ENCODE assay signal across 17 cellular contexts in genomic region chr15:63880019-63880418, GRCh38. TPM values are rescaled to one million over a fixed set of nuclear protein-coding genes. Genes with fewer than 3 reads are reported as not detected.
DNase-seq lines count a peak whose midpoint lies in the region; TF ChIP-seq lines count a peak whose summit lies in the region.
"Had no signal": no experiment of that assay in that cellular context is flagged by ENCODE, and none has a peak within 500 bp of the region (broad histone marks: within the 10 kb centered on the region; RNA-seq: fewer than 3 reads in every experiment).

No MANE protein-coding gene starts in this region.

- H3K4me2 ChIP-seq in BLaER1 (peak overlapping the region; percentile 68), OCI-LY3 (ENCODE audit: low read length) (peak overlapping the region; percentile 60; the same call in 1 of the 2 replicates)

- H3K4me1 ChIP-seq in BLaER1 (peaks cover 53% of the 10 kb centered on the region), OCI-LY3 (ENCODE audit: low read length) (peaks cover 59% of the 10 kb centered on the region), skeletal muscle tissue (ENCODE audit: control insufficient read depth in 3 of 3, insufficient read depth in 3 of 3, low read length in 3 of 3) (peaks cover 29 to 37% (median 31%) of the 10 kb centered on the region in 3 donors)
- H3K4me1 ChIP-seq: HAP-1 had no signal

- no peak overlapping the region for H3K9ac ChIP-seq in BLaER1
- no peak overlapping the region for H3K9ac ChIP-seq in OCI-LY3 (ENCODE audit: low read length)
- no peak overlapping the region for H3K9ac ChIP-seq in skeletal muscle tissue (ENCODE audit: low read depth in 1 of 3, low read length in 3 of 3)
- H3K9ac ChIP-seq: GM23248 had no signal

- H3K79me2 ChIP-seq in OCI-LY3 (ENCODE audit: low read length) = no peaks in the 10 kb centered on the region

- H4K20me1 ChIP-seq in BLaER1 (no peaks in the 10 kb centered on the region), OCI-LY3 (ENCODE audit: insufficient read depth, low read length) (no peaks in the 10 kb centered on the region)

- H3K4me3 Mint-ChIP-seq in osteocyte (ENCODE audit: unreplicated experiment) = no peak overlapping the region
- H3K4me3 Mint-ChIP-seq: CD4-positive, alpha-beta memory T cell had no signal

- TF ChIP-seq CTCF in OCI-LY3 (IDR thresholded peaks at IDR 0.05; ENCODE audit: low read depth, low read length) = no peak
- TF ChIP-seq CTCF in osteocyte (IDR thresholded peaks at IDR 0.05) = no peak

- no peaks in the 10 kb centered on the region for H3K36me3 ChIP-seq in BLaER1
- H3K36me3 ChIP-seq in OCI-LY3 (replicated peaks; ENCODE audit: low read depth, low read length) = no peaks in the 10 kb centered on the region
- no peaks in the 10 kb centered on the region for H3K36me3 ChIP-seq in skeletal muscle tissue (ENCODE audit: control insufficient read depth in 3 of 3, insufficient read depth in 3 of 3, low read length in 3 of 3)
- H3K36me3 ChIP-seq: HAP-1 had no signal

- H3K27me3 ChIP-seq in BLaER1 (no peaks in the 10 kb centered on the region), OCI-LY3 (ENCODE audit: low read depth, low read length) (no peaks in the 10 kb centered on the region), skeletal muscle tissue (ENCODE audit: control insufficient read depth in 3 of 3, insufficient read depth in 3 of 3, low read length in 3 of 3) (no peaks in the 10 kb centered on the region)

- H3K4me1 Mint-ChIP-seq in osteocyte (ENCODE audit: unreplicated experiment) = no peaks in the 10 kb centered on the region
- H3K4me1 Mint-ChIP-seq: CD4-positive, alpha-beta memory T cell had no signal

- H3K27ac Mint-ChIP-seq in osteocyte (ENCODE audit: unreplicated experiment) = no peak overlapping the region

- no peaks in the 10 kb centered on the region for H3K9me3 ChIP-seq in BLaER1
- H3K9me3 ChIP-seq in OCI-LY3 (ENCODE audit: insufficient read depth, low read length) = no peaks in the 10 kb centered on the region
- H3K9me3 ChIP-seq in skeletal muscle tissue (ENCODE audit: control insufficient read depth in 3 of 3, low read length in 3 of 3) = no peaks in the 10 kb centered on the region
- H3K9me3 ChIP-seq: HAP-1 had no signal

- no peak overlapping the region for H2AFZ ChIP-seq in OCI-LY3 (ENCODE audit: low read depth, low read length)
- H2AFZ ChIP-seq: GM23248 had no signal

- no peaks in the 10 kb centered on the region for H3K9me3 Mint-ChIP-seq in osteocyte (ENCODE audit: unreplicated experiment)
- H3K9me3 Mint-ChIP-seq: CD4-positive, alpha-beta memory T cell had no signal

- H3K27ac ChIP-seq in BLaER1 (peak overlapping the region; percentile 44; the same call in 1 of the 2 replicates), OCI-LY3 (ENCODE audit: low read length) (no peak overlapping the region), skeletal muscle tissue (ENCODE audit: low read depth, low read length) (peak overlapping the region; percentile 11)
- H3K27ac ChIP-seq: C4-2B, GM23248 had no signal

- H3K27me3 Mint-ChIP-seq in osteocyte (ENCODE audit: unreplicated experiment) = no peaks in the 10 kb centered on the region
- H3K27me3 Mint-ChIP-seq: CD4-positive, alpha-beta memory T cell had no signal

- intact Hi-C loops in cardiac septum (cut with DNase I) = no loop called here

- DNase-seq in islet precursor cell = peak; percentile 76
- no peak for DNase-seq in osteocyte (ENCODE audit: extremely low spot score, unreplicated experiment)
- no peak for DNase-seq in effector CD8-positive, alpha-beta T cell (lab: John Stamatoyannopoulos, UW)
- DNase-seq in cardiac septum (ENCODE audit: low spot score) = no peak
- no peak for DNase-seq in activated gamma-delta T cell treated with Interleukin-2 at 50 U/mL for 16 hours
- DNase-seq: 8988T; AML-193; CD4-positive, alpha-beta memory T cell; DMS153; DMS79 treated with DMSO at 0.1 percent for 48 hours; GDM1; GM23248 had no signal

- no peak overlapping the region for H3K4me3 ChIP-seq in BLaER1
- H3K4me3 ChIP-seq in OCI-LY3 (ENCODE audit: low read length) = no peak overlapping the region
- no peak overlapping the region for H3K4me3 ChIP-seq in skeletal muscle tissue (ENCODE audit: low read length in 3 of 3)
- H3K4me3 ChIP-seq: GM23248, HAP-1 had no signal

- no peaks in the 10 kb centered on the region for H3K36me3 Mint-ChIP-seq in osteocyte (ENCODE audit: unreplicated experiment)
- H3K36me3 Mint-ChIP-seq: CD4-positive, alpha-beta memory T cell had no signal

RNA-seq across cellular contexts. Expression of gene HERC1, which starts 46.3 kb away (rescaled TPM):
- total RNA-seq in skeletal muscle tissue = 101 TPM
- 93.3 and 100 TPM in 2 replicates for total RNA-seq in osteocyte
- 94.9 TPM for total RNA-seq in cardiac septum
